ENCODE assay signal across 22 cellular contexts in the genomic region with DNA sequence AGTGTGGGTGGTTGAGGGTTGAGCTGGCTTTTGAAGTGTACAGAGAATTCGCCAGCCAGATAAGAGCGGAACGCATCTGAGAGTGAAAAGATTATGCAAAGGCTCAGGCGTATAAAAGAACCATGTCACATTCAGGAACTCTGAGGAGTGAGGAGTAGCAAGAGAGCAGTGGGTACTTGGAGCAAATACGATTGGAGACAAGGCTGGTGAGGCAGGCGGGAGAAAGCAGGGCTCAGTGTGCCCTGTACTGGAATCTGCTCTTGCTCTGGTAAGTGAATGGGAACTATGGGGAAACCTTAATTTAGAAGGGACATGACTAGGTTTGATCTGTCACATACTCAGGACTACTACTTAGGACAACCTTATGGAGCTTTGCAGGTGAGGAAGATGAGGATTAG.
"Had no signal": no experiment of that assay in that cellular context is flagged by ENCODE, and none has a peak within 500 bp of the region (broad histone marks: within the 10 kb centered on the region; RNA-seq: fewer than 3 reads in every experiment).

No MANE protein-coding gene starts in this region.

- H3K27me3 ChIP-seq: SJSA1 had no signal

- DNase-seq: activated B cell treated with CpG ODN at 0.5 μM for 24 hours; activated CD4-positive, alpha-beta memory T cell treated with anti-CD3 and anti-CD28 coated beads for 36 hours; activated CD4-positive, alpha-beta T cell treated with anti-CD3 and anti-CD28 coated beads for 1 hour; activated CD4-positive, alpha-beta T cell treated with anti-CD3 and anti-CD28 coated beads, Interleukin-2, amount 10 ng/mL, durations not matched to agents 24 days and 14 days; activated CD8-positive, alpha-beta memory T cell treated with anti-CD3 and anti-CD28 coated beads for 24 hours; activated gamma-delta T cell; activated naive CD4-positive, alpha-beta T cell treated with anti-CD3 and anti-CD28 coated beads for 36 hours; activated T-cell treated with anti-CD3 and anti-CD28 coated beads, Interleukin-2, amount 50 U/mL, for 4 hours; anterior cingulate cortex; caudate nucleus; NCI-H1092; NCI-H1436; NCI-H1694 treated with DMSO at 0.1 percent for 48 hours; NCI-H2029 treated with DMSO at 0.1 percent for 48 hours; NCI-H345; NCI-H510A; NCI-H82; SHP77; SW 1271 had no signal

- ATAC-seq: activated T-cell treated with anti-CD3 and anti-CD28 coated beads, Interleukin-2, amount 50 U/mL, for 4 hours; SK-N-SH treated with all-trans-retinoic acid at 6 μM for 48 hours had no signal

- H3K36me3 ChIP-seq: SJSA1 had no signal

- H3K4me3 ChIP-seq: SJSA1 had no signal

- H3K4me2 ChIP-seq: KMS-11 had no signal

- H3K27ac ChIP-seq: KMS-11, SJSA1 had no signal

- H3K9me3 ChIP-seq: SJSA1 had no signal

- H3K9ac ChIP-seq: KMS-11 had no signal
